ENCODE assay signal across 2 cellular contexts in genomic region chr2:109260116-109260855, GRCh38.
TF ChIP-seq lines count a peak whose summit lies in the region.

No MANE protein-coding gene starts in this region.

TF ChIP-seq in IMR-90, 13 proteins besides CTCF, POLR2A, EP300 and RAD21 (continued from another document):
- no peak for TF ChIP-seq RFX5 (IDR thresholded peaks at IDR 0.05; ENCODE audit: low read depth, low read length)
- no peak for TF ChIP-seq CEBPB (IDR thresholded peaks at IDR 0.05; ENCODE audit: low read depth, low read length)
- TF ChIP-seq MAZ (IDR thresholded peaks at IDR 0.05; ENCODE audit: borderline replicate concordance, low read depth, low read length): no peak
- no peak for TF ChIP-seq SMC3 (IDR thresholded peaks at IDR 0.05; ENCODE audit: low read depth, low read length)
- no peak for TF ChIP-seq CHD1 (IDR thresholded peaks at IDR 0.05; ENCODE audit: low read depth, low read length)
- no peak for TF ChIP-seq MAFK (IDR thresholded peaks at IDR 0.05; ENCODE audit: low read depth, low read length)

TF ChIP-seq in H1, 55 proteins besides CTCF, POLR2A, EP300 and RAD21:
- no peak for TF ChIP-seq ZNF274 (IDR thresholded peaks at IDR 0.05; ENCODE audit: borderline replicate concordance, extremely low read depth, low read length)
- no peak for TF ChIP-seq E2F6 (IDR thresholded peaks at IDR 0.05)
- no peak for TF ChIP-seq KDM1A (IDR thresholded peaks at IDR 0.05; ENCODE audit: borderline replicate concordance, low read length)
- TF ChIP-seq MAFK (IDR thresholded peaks at IDR 0.05; ENCODE audit: low read depth, low read length): no peak
- no peak for TF ChIP-seq TBP (IDR thresholded peaks at IDR 0.05; ENCODE audit: low read depth, low read length)
- no peak for TF ChIP-seq CBX8 (IDR thresholded peaks at IDR 0.05; ENCODE audit: borderline replicate concordance, low read depth, low read length)
- no peak for TF ChIP-seq JUND (IDR thresholded peaks at IDR 0.05; ENCODE audit: low read length)
- no peak for TF ChIP-seq ASH2L (IDR thresholded peaks at IDR 0.05; ENCODE audit: low read length)
- no peak for TF ChIP-seq CHD7 (IDR thresholded peaks at IDR 0.05; ENCODE audit: insufficient replicate concordance, low read length)
- no peak for TF ChIP-seq SRF (IDR thresholded peaks at IDR 0.05; ENCODE audit: low read depth, low read length)
- no peak for TF ChIP-seq RXRA (IDR thresholded peaks at IDR 0.05; ENCODE audit: insufficient read depth, low read depth, low read length)
- TF ChIP-seq TAF1 (IDR thresholded peaks at IDR 0.05; ENCODE audit: low read depth, low read length): no peak
- TF ChIP-seq EGR1 (IDR thresholded peaks at IDR 0.05; ENCODE audit: borderline replicate concordance, low read depth, low read length): no peak
- TF ChIP-seq NRF1 (IDR thresholded peaks at IDR 0.05; ENCODE audit: low read depth, low read length): no peak
- TF ChIP-seq EZH2 (IDR thresholded peaks at IDR 0.05; ENCODE audit: low read depth, low read length, severe bottlenecking): no peak
- no peak for TF ChIP-seq TEAD4 (IDR thresholded peaks at IDR 0.05; ENCODE audit: low read depth, low read length)
- no peak for TF ChIP-seq ATF3 (IDR thresholded peaks at IDR 0.05; ENCODE audit: insufficient read depth, low read depth, low read length)
TF ChIP-seq in H1: peak in this region for 0.
